10 cellular contexts compared by ENCODE assay signal in genomic region chr11:12868315-12869073, GRCh38.
A peak's percentile ranks its signal among the peaks of the same experiment; 100 is the strongest.
DNase-seq lines count a peak whose midpoint lies in the region; ATAC-seq and TF ChIP-seq lines count a peak whose summit lies in the region.
"Had no signal": no experiment of that assay in that cellular context is flagged by ENCODE, and none has a peak within 500 bp of the region (broad histone marks: within the 10 kb centered on the region; RNA-seq: fewer than 3 reads in every experiment).

No MANE protein-coding gene starts in this region.

- in situ Hi-C loops in GM13976 (cut with MboI; ENCODE audit: low sequenced_read_pairs, unreplicated experiment), result no loop called here

- H3K4me3 ChIP-seq in cardiac muscle cell (no peak overlapping the region), thoracic aorta (no peak overlapping the region)
- H3K4me3 ChIP-seq: stomach had no signal

- peak overlapping the region; percentile 42 for H3K27ac ChIP-seq in cardiac muscle cell
- no peak overlapping the region for H3K27ac ChIP-seq in thoracic aorta
- H3K27ac ChIP-seq: stomach had no signal

- no peak for DNase-seq in cardiac muscle cell (ENCODE audit: low read depth in 1 of 2, low spot score in 1 of 2)
- DNase-seq in Right ventricle myocardium superior, result no peak
- peak; percentile 62 for DNase-seq in amniotic epithelial cell (ENCODE audit: low read depth)
- peak; percentile 44 for DNase-seq in iris pigment epithelial cell (ENCODE audit: low read depth)
- no peak for DNase-seq in thoracic aorta (ENCODE audit: low spot score)
- no peak for DNase-seq in mesenteric fat pad (ENCODE audit: low spot score)
- no peak for DNase-seq in GM13976 (ENCODE audit: low spot score)
- DNase-seq: NCI-H1694 treated with DMSO at 0.1 percent for 48 hours, stomach had no signal

- H3K4me1 ChIP-seq in cardiac muscle cell (ENCODE audit: low read depth), result peaks cover 32% of the 10 kb centered on the region
- peaks cover 0 to 5% of the 10 kb centered on the region in 2 donors for H3K4me1 ChIP-seq in thoracic aorta (ENCODE audit: control insufficient read depth in 1 of 2, low read depth in 2 of 2)

- H3K36me3 ChIP-seq in cardiac muscle cell (no peaks in the 10 kb centered on the region), thoracic aorta (no peaks in the 10 kb centered on the region)

- no peaks in the 10 kb centered on the region for H3K9me3 ChIP-seq in cardiac muscle cell (ENCODE audit: low read depth)
- H3K9me3 ChIP-seq in thoracic aorta, result no peaks in the 10 kb centered on the region
- H3K9me3 ChIP-seq: stomach had no signal

- ATAC-seq in Right ventricle myocardium superior (ENCODE audit: poor library complexity) (no peak), thoracic aorta (ENCODE audit: insufficient number of reproducible peaks, low FRiP score, low read depth) (no peak), GM19395 (IDR thresholded peaks at IDR 0.05; ENCODE audit: unreplicated experiment) (no peak)

- intact Hi-C loops in Right ventricle myocardium superior (cut with DNase I), result no loop called here

- H3K27me3 ChIP-seq in cardiac muscle cell, result no peaks in the 10 kb centered on the region
- H3K27me3 ChIP-seq in thoracic aorta (replicated peaks; ENCODE audit: insufficient read depth), result no peaks in the 10 kb centered on the region
- H3K27me3 ChIP-seq: stomach had no signal

- TF ChIP-seq CTCF in cardiac muscle cell (IDR thresholded peaks at IDR 0.05; ENCODE audit: low read depth, low read length), result peak; percentile 51
- TF ChIP-seq CTCF in thoracic aorta (IDR thresholded peaks at IDR 0.05), result peak; percentile 20
- no peak for TF ChIP-seq CTCF in GM13976 (IDR thresholded peaks at IDR 0.05; ENCODE audit: borderline replicate concordance, control extremely low read depth, extremely low read depth, insufficient read depth, missing control alignments)

Comparison
In these comparisons a context has a peak if more than half of its experiments do, and no peak if none do; other contexts are left out.
1. DNase-seq: peak in amniotic epithelial cell (single experiment) and iris pigment epithelial cell (single experiment); none in cardiac muscle cell (0 of 2), Right ventricle myocardium superior (single experiment), thoracic aorta (single experiment), mesenteric fat pad (single experiment) and GM13976 (single experiment).